27 cellular contexts compared by ENCODE assay signal in genomic region chrX:125953769-125954168, GRCh38.
A peak's percentile ranks its signal among the peaks of the same experiment; 100 is the strongest.
DNase-seq lines count a peak whose midpoint lies in the region; FAIRE-seq and TF ChIP-seq lines count a peak whose summit lies in the region.
"Had no signal": no experiment of that assay in that cellular context is flagged by ENCODE, and none has a peak within 500 bp of the region (broad histone marks: within the 10 kb centered on the region; RNA-seq: fewer than 3 reads in every experiment).

No MANE protein-coding gene starts in this region.

- in situ Hi-C loops in HAP-1 (cut with MboI; ENCODE audit: low sequenced_read_pairs) (no loop called here), GM13977 (cut with MboI; ENCODE audit: low pct_unique_long_range_greater_than_20kb, low sequenced_read_pairs, unreplicated experiment) (no loop called here)

- FAIRE-seq in bronchial epithelial cell (lab: Jason Lieb, UNC), result no peak

- H3K36me3 ChIP-seq in HAP-1 (replicated peaks) (no peaks in the 10 kb centered on the region), bronchial epithelial cell (ENCODE audit: control insufficient read depth, insufficient read depth, low read length) (no peaks in the 10 kb centered on the region)
- H3K36me3 ChIP-seq: BLaER1 treated with 17β-estradiol and CSF1 and Interleukin-3, amounts not matched to agents 10 nM and 100 nM had no signal

- TF ChIP-seq CTCF in bronchial epithelial cell (IDR thresholded peaks at IDR 0.05; ENCODE audit: insufficient read depth, low read length, severe bottlenecking), result no peak
- TF ChIP-seq CTCF in GM13977 (IDR thresholded peaks at IDR 0.05; ENCODE audit: extremely low read depth, insufficient read depth, missing control alignments), result no peak

- H3K4me3 ChIP-seq in HAP-1 (no peak overlapping the region), bronchial epithelial cell (ENCODE audit: low read depth, low read length) (no peak overlapping the region), skeletal muscle cell (ENCODE audit: low read depth, low read length) (no peak overlapping the region)
- H3K4me3 ChIP-seq: A549; BLaER1 treated with 17β-estradiol and CSF1 and Interleukin-3, amounts not matched to agents 10 nM and 100 nM; PC-9 had no signal

- H3K27me3 ChIP-seq in HAP-1 (ENCODE audit: low read depth), result no peaks in the 10 kb centered on the region
- H3K27me3 ChIP-seq in bronchial epithelial cell (ENCODE audit: control insufficient read depth, insufficient read depth, low read length), result no peaks in the 10 kb centered on the region

- DNase-seq in HAP-1 (ENCODE audit: low spot score in 2 of 2) (peak; percentile 16 to 74), NCI-H2171 treated with DMSO at 0.1 percent for 48 hours (lab: John Stamatoyannopoulos, UW) (peak; percentile 83), bronchial epithelial cell (ENCODE audit: low read depth) (peak; percentile 12), skeletal muscle cell (ENCODE audit: low read depth) (peak; percentile 16), NOMO-1 (lab: John Stamatoyannopoulos, UW; ENCODE audit: unreplicated experiment in 2 of 2) (no peak), NCI-H748 treated with DMSO at 0.1 percent for 48 hours (lab: John Stamatoyannopoulos, UW) (no peak), GM13977 (ENCODE audit: low spot score) (no peak)
- DNase-seq: AML-193; CD4-positive, alpha-beta memory T cell; COR-L47; DMS79; EL; GDM1; GOT3; HCEC 1CT; IMR-90; KG1; NCI-H1092; NCI-H1436 treated with DMSO at 0.1 percent for 48 hours; NCI-H187 treated with DMSO at 0.1 percent for 48 hours; NCI-H2107; NCI-H510A; PC-9; SHP77; T-cell had no signal

- H3K9me3 ChIP-seq in HAP-1, result no peaks in the 10 kb centered on the region; the same call in 1 of the 2 replicates
- H3K9me3 ChIP-seq: A549; BLaER1 treated with 17β-estradiol and CSF1 and Interleukin-3, amounts not matched to agents 10 nM and 100 nM had no signal

- H3K4me1 ChIP-seq in HAP-1, result peaks cover 15% of the 10 kb centered on the region
- H3K4me1 ChIP-seq: A549; BLaER1 treated with 17β-estradiol and CSF1 and Interleukin-3, amounts not matched to agents 10 nM and 100 nM had no signal

Comparison
In these comparisons a context has a peak if more than half of its experiments do, and no peak if none do; other contexts are left out.
1. DNase-seq: peak in HAP-1 (2 of 2), NCI-H2171 treated with DMSO at 0.1 percent for 48 hours (single experiment), bronchial epithelial cell (single experiment) and skeletal muscle cell (single experiment); none in NOMO-1 (0 of 2), NCI-H748 treated with DMSO at 0.1 percent for 48 hours (single experiment) and GM13977 (single experiment).